In genomic region chr1:160376525-160377131, GRCh38 we compare ENCODE assay signal across 8 cellular contexts.
A peak's percentile ranks its signal among the peaks of the same experiment; 100 is the strongest.
DNase-seq lines count a peak whose midpoint lies in the region; ATAC-seq and TF ChIP-seq lines count a peak whose summit lies in the region.

No MANE protein-coding gene starts in this region.

- H3K4me3 ChIP-seq in HUES6 (ENCODE audit: low read depth, low read length) (peak overlapping the region; percentile 43), astrocyte of the spinal cord (ENCODE audit: low read depth, low read length) (no peak overlapping the region)

- no peaks in the 10 kb centered on the region for H3K9me3 ChIP-seq in HUES6 (ENCODE audit: control insufficient read depth, insufficient read depth, low read depth, low read length)

- no peaks in the 10 kb centered on the region for H3K27me3 ChIP-seq in HUES6 (ENCODE audit: control insufficient read depth, insufficient read depth, low read length)

- ATAC-seq in GM21381 (IDR thresholded peaks at IDR 0.05; ENCODE audit: unreplicated experiment) = no peak

- H3K36me3 ChIP-seq in HUES6 (ENCODE audit: control insufficient read depth, insufficient read depth, low read length) = no peaks in the 10 kb centered on the region

- TF ChIP-seq CTCF in GM12801 (IDR thresholded peaks at IDR 0.05; ENCODE audit: extremely low read depth, insufficient read length) (peak; percentile 85), astrocyte of the spinal cord (IDR thresholded peaks at IDR 0.05; ENCODE audit: low read depth, low read length) (peak; percentile 96)

- DNase-seq in AG08395 (ENCODE audit: low spot score) (peak; percentile 77), NOMO-1 (lab: John Stamatoyannopoulos, UW; ENCODE audit: unreplicated experiment in 2 of 2) (peak; percentile 16 to 76), astrocyte of the spinal cord (ENCODE audit: low read depth, low spot score) (peak; percentile 68), hippocampal formation (lab: John Stamatoyannopoulos, UW) (peak; percentile 53 to 92), retina (peak; percentile 79)

- peak overlapping the region; percentile 24; the same call in 1 of the 2 replicates for H3K27ac ChIP-seq in HUES6 (ENCODE audit: low read depth, low read length)

- in situ Hi-C loops in astrocyte of the spinal cord (cut with HindIII; ENCODE audit: low sequenced_read_pairs) = no loop called here

- peaks cover 38% of the 10 kb centered on the region for H3K4me1 ChIP-seq in HUES6 (ENCODE audit: control insufficient read depth, insufficient read depth, low read length)

- peak overlapping the region; percentile 70 for H3K9ac ChIP-seq in HUES6 (ENCODE audit: low read length)
